Comparison of ENCODE assay signal across 9 cellular contexts in the genomic region with DNA sequence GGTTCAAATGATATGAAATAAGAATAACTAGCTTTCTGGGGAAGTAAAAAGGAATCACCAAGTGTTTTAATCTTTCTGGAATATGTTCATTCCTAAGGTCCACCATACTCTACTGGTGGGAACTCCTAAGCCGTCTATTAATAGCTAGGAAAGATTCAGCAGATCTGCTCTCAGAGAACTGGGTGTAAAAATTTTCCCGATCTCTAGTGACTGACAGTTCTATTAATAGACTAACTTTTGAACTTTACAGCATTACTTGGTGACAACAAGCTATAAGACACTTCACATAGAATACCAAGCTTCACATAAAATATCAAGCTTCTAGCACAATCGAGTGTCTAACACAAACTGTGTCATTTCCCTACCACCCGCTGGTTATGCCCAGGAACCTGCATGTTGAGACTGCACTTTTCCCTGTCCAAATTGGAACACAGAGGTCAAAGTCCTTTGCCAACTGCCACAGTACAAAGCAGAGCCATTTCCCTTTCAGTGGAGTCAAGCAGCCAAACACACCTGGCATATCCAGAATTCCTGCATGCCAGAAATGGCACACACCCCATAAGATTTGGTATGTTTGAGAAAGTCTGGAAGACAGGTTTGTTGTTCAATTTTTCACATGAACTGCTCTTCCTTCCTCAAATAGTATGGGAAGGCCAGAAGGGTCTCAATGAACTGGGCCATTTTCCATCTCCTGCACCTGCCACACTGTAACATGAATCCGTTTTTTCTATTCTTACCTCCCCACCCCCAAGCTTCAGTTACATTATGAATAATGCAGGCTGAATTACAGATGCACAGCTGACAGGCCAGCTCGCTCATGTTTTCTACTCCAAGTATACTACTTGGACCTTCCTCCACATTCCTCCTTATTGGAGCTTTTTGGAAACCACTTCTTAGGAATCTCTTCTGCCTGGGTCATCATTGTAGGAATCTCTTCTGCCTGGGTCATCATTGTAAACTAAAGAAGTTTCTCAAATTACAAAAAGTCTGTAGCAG. TPM values are rescaled to one million over a fixed set of nuclear protein-coding genes. Genes with fewer than 3 reads are reported as not detected.
A peak's percentile ranks its signal among the peaks of the same experiment; 100 is the strongest.
DNase-seq lines count a peak whose midpoint lies in the region; ATAC-seq and TF ChIP-seq lines count a peak whose summit lies in the region.
"Had no signal": no experiment of that assay in that cellular context is flagged by ENCODE, and none has a peak within 500 bp of the region (broad histone marks: within the 10 kb centered on the region; RNA-seq: fewer than 3 reads in every experiment).

No MANE protein-coding gene starts in this region.

- H3K9me3 ChIP-seq in BLaER1 treated with 17β-estradiol and CSF1 and Interleukin-3, amounts not matched to agents 10 nM and 100 nM (replicated peaks in 1 of 11): no peaks in the 10 kb centered on the region

- H3K27ac ChIP-seq in BLaER1 treated with 17β-estradiol and CSF1 and Interleukin-3, amounts not matched to agents 10 nM and 100 nM: no peak overlapping the region

- no peak overlapping the region for H3K9ac ChIP-seq in BLaER1 treated with 17β-estradiol and CSF1 and Interleukin-3, amounts not matched to agents 10 nM and 100 nM

- peaks cover 29 to 40% (median 36%) of the 10 kb centered on the region in 10 experiments for H3K4me1 ChIP-seq in BLaER1 treated with 17β-estradiol and CSF1 and Interleukin-3, amounts not matched to agents 10 nM and 100 nM

- no peaks in the 10 kb centered on the region for H3K27me3 Mint-ChIP-seq in activated naive CD8-positive, alpha-beta T cell treated with anti-CD3 and anti-CD28 coated beads for 36 hours
- peaks cover 1% of the 10 kb centered on the region for H3K27me3 Mint-ChIP-seq in mesothelial cell of epicardium (ENCODE audit: low read depth)
- H3K27me3 Mint-ChIP-seq: naive B cell had no signal

- no peak overlapping the region for H3K4me3 ChIP-seq in BLaER1 treated with 17β-estradiol and CSF1 and Interleukin-3, amounts not matched to agents 10 nM and 100 nM
- no peak overlapping the region for H3K4me3 ChIP-seq in LNCaP clone FGC (ENCODE audit: low read depth, low read length)

- TF ChIP-seq CTCF in LNCaP clone FGC (IDR thresholded peaks at IDR 0.05; ENCODE audit: control insufficient read depth, extremely low read depth, insufficient read depth) (no peak), mesothelial cell of epicardium (IDR thresholded peaks at IDR 0.05; ENCODE audit: unreplicated experiment) (no peak)

- H3K4me3 Mint-ChIP-seq in activated naive CD8-positive, alpha-beta T cell treated with anti-CD3 and anti-CD28 coated beads for 36 hours: no peak overlapping the region
- no peak overlapping the region for H3K4me3 Mint-ChIP-seq in mesothelial cell of epicardium

- peaks cover 48% of the 10 kb centered on the region for H3K4me1 Mint-ChIP-seq in activated naive CD8-positive, alpha-beta T cell treated with anti-CD3 and anti-CD28 coated beads for 36 hours
- H3K4me1 Mint-ChIP-seq in mesothelial cell of epicardium: peaks cover 39% of the 10 kb centered on the region

- no peak for ATAC-seq in HG03469 (IDR thresholded peaks at IDR 0.05; ENCODE audit: unreplicated experiment)
- no peak for ATAC-seq in HG02981 (IDR thresholded peaks at IDR 0.05; ENCODE audit: unreplicated experiment)
- ATAC-seq in GM18520 (IDR thresholded peaks at IDR 0.05; ENCODE audit: unreplicated experiment): no peak

- peaks cover 40 to 69% (median 53%) of the 10 kb centered on the region in 11 experiments for H3K36me3 ChIP-seq in BLaER1 treated with 17β-estradiol and CSF1 and Interleukin-3, amounts not matched to agents 10 nM and 100 nM

- DNase-seq in LNCaP clone FGC (ENCODE audit: low read depth) (peak; percentile 39), mesothelial cell of epicardium (ENCODE audit: low spot score in 2 of 2, unreplicated experiment in 2 of 2) (no peak)
- no peak for DNase-seq in activated naive CD8-positive, alpha-beta T cell treated with anti-CD3 and anti-CD28 coated beads for 36 hours
- DNase-seq in stimulated activated CD4-positive, alpha-beta T cell treated with anti-CD3 and anti-CD28 coated beads, Interleukin-12 subunit alpha, Interleukin-12 subunit beta, amount 100 ng/mL, for 4 hours: no peak
- DNase-seq: naive B cell had no signal

- no peaks in the 10 kb centered on the region for H3K9me3 Mint-ChIP-seq in activated naive CD8-positive, alpha-beta T cell treated with anti-CD3 and anti-CD28 coated beads for 36 hours
- H3K9me3 Mint-ChIP-seq in mesothelial cell of epicardium: no peaks in the 10 kb centered on the region
- H3K9me3 Mint-ChIP-seq: naive B cell had no signal

- H3K27me3 ChIP-seq in BLaER1 treated with 17β-estradiol and CSF1 and Interleukin-3, amounts not matched to agents 10 nM and 100 nM: no peaks in the 10 kb centered on the region

- H3K36me3 Mint-ChIP-seq in activated naive CD8-positive, alpha-beta T cell treated with anti-CD3 and anti-CD28 coated beads for 36 hours: peaks cover 26% of the 10 kb centered on the region
- H3K36me3 Mint-ChIP-seq in mesothelial cell of epicardium: peaks cover 23% of the 10 kb centered on the region
- H3K36me3 Mint-ChIP-seq: naive B cell had no signal

- H3K4me2 ChIP-seq in BLaER1 treated with 17β-estradiol and CSF1 and Interleukin-3, amounts not matched to agents 10 nM and 100 nM: peak overlapping the region in 9 of 11 experiments; percentile 9 to 98 (median 93); a peak in 13 of 22 replicates

- peak overlapping the region; percentile 36 for H3K27ac Mint-ChIP-seq in activated naive CD8-positive, alpha-beta T cell treated with anti-CD3 and anti-CD28 coated beads for 36 hours
- H3K27ac Mint-ChIP-seq in mesothelial cell of epicardium: peak overlapping the region; percentile 18

- peaks cover 24 to 82% (median 65%) of the 10 kb centered on the region in 11 experiments; a peak in 19 of 22 replicates for H4K20me1 ChIP-seq in BLaER1 treated with 17β-estradiol and CSF1 and Interleukin-3, amounts not matched to agents 10 nM and 100 nM

RNA-seq across cellular contexts. Expression of a gene that starts 3.7 kb away (rescaled TPM):
- 10 to 100 TPM; 39.4 to 39.6 TPM for total RNA-seq in activated naive CD8-positive, alpha-beta T cell treated with anti-CD3 and anti-CD28 coated beads for 36 hours
- 45.0 to 47.6 TPM (median 46.8 TPM) in 3 replicates for total RNA-seq in mesothelial cell of epicardium

RNA-seq across cellular contexts. Expression of a gene that starts 57.0 kb away (rescaled TPM):
- 10 to 100 TPM; 60.8 to 66.9 TPM for total RNA-seq in activated naive CD8-positive, alpha-beta T cell treated with anti-CD3 and anti-CD28 coated beads for 36 hours
- total RNA-seq in mesothelial cell of epicardium: 30.6 to 32.0 TPM (median 31.6 TPM) in 3 replicates
